Comparison of ENCODE assay signal across 20 cellular contexts in the genomic region with DNA sequence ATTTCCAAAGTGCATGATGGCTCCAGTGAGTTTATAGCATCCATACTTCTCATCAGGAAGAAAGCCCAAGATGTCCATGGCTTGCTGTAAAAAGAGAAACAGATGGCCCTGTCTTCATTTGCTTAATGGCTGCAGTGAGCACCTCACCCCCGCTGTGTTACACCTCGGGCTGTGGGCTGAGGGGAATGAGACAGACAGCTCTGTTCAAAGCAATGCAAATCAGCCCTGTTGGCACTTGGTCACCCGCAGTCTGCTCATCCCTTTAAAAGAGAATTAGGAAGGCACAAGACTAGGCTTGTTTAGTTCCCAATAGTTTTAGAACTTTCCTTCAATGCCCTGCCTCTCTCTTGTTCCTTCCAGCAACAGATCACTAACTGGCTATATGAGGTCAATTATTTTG. TPM values are rescaled to one million over a fixed set of nuclear protein-coding genes. Genes with fewer than 3 reads are reported as not detected.
DNase-seq lines count a peak whose midpoint lies in the region; ATAC-seq and TF ChIP-seq lines count a peak whose summit lies in the region.
"Had no signal": no experiment of that assay in that cellular context is flagged by ENCODE, and none has a peak within 500 bp of the region (broad histone marks: within the 10 kb centered on the region; RNA-seq: fewer than 3 reads in every experiment).

No MANE protein-coding gene starts in this region.

- WGBS in endodermal cell (ENCODE audit: insufficient coverage in 1 of 2, insufficient read length in 1 of 2), 2 experiments, result 9 to 12% methylated on average over 3 of the region's 3 CpGs

- H3K4me2 ChIP-seq in parathyroid adenoma (ENCODE audit: low read length), result no peak overlapping the region

- H3K27ac ChIP-seq in endodermal cell (ENCODE audit: low read depth, low read length), result peak overlapping the region; percentile 67
- no peak overlapping the region for H3K27ac ChIP-seq in parathyroid adenoma
- H3K27ac ChIP-seq: C4-2B, heart left ventricle, lower lobe of right lung, neutrophil, skin epidermis, VCaP had no signal

- H3K27me3 ChIP-seq in endodermal cell (ENCODE audit: control insufficient read depth, insufficient read depth, low read length, poor library complexity, severe bottlenecking), result no peaks in the 10 kb centered on the region
- H3K27me3 ChIP-seq in parathyroid adenoma (ENCODE audit: control insufficient read depth, insufficient read depth, low read length), result no peaks in the 10 kb centered on the region
- H3K27me3 ChIP-seq: heart left ventricle, neutrophil had no signal

- H3K4me1 Mint-ChIP-seq in endodermal cell, result peaks cover 16% of the 10 kb centered on the region

- H3K4me3 Mint-ChIP-seq in endodermal cell, result no peak overlapping the region
- H3K4me3 Mint-ChIP-seq: central memory CD8-positive, alpha-beta T cell had no signal

- TF ChIP-seq CTCF in endodermal cell (conservative IDR thresholded peaks at IDR 0.05) (no peak), parathyroid adenoma (IDR thresholded peaks at IDR 0.05) (no peak)

- no peaks in the 10 kb centered on the region for H3K4me1 ChIP-seq in endodermal cell (ENCODE audit: control insufficient read depth, insufficient read depth, low read length)
- peaks cover 6% of the 10 kb centered on the region for H3K4me1 ChIP-seq in parathyroid adenoma
- H3K4me1 ChIP-seq: lower lobe of right lung had no signal

- H3K36me3 ChIP-seq in endodermal cell (ENCODE audit: control insufficient read depth, insufficient read depth, low read length) (no peaks in the 10 kb centered on the region), parathyroid adenoma (ENCODE audit: control insufficient read depth, insufficient read depth, low read length) (no peaks in the 10 kb centered on the region)
- H3K36me3 ChIP-seq: heart left ventricle, lower lobe of right lung, neutrophil had no signal

- H3K4me3 ChIP-seq in endodermal cell (ENCODE audit: low read length) (no peak overlapping the region), parathyroid adenoma (ENCODE audit: low read depth, low read length) (no peak overlapping the region)
- H3K4me3 ChIP-seq: heart left ventricle, lower lobe of right lung, skin epidermis had no signal

- H3K9me3 ChIP-seq in endodermal cell (ENCODE audit: control insufficient read depth, low read length), result no peaks in the 10 kb centered on the region
- no peaks in the 10 kb centered on the region for H3K9me3 ChIP-seq in parathyroid adenoma (ENCODE audit: control insufficient read depth, low read length)
- H3K9me3 ChIP-seq: heart left ventricle, lower lobe of right lung, neutrophil had no signal

- H3K9me3 Mint-ChIP-seq in endodermal cell, result no peaks in the 10 kb centered on the region
- H3K9me3 Mint-ChIP-seq: activated naive CD4-positive, alpha-beta T cell treated with anti-CD3 and anti-CD28 coated beads, Interleukin-2, amount 50 U/mL, for 72 hours; central memory CD8-positive, alpha-beta T cell had no signal

- H2AFZ ChIP-seq in parathyroid adenoma, result peak overlapping the region; percentile 60

- H3K9ac ChIP-seq in endodermal cell (ENCODE audit: extremely low read depth, low read length, poor library complexity, severe bottlenecking) (no peak overlapping the region), parathyroid adenoma (no peak overlapping the region)

- no peaks in the 10 kb centered on the region for H3K79me2 ChIP-seq in parathyroid adenoma

- no peaks in the 10 kb centered on the region for H3K27me3 Mint-ChIP-seq in endodermal cell (ENCODE audit: insufficient read depth)
- H3K27me3 Mint-ChIP-seq: central memory CD8-positive, alpha-beta T cell had no signal

- intact Hi-C loops in head of caudate nucleus (cut with DNase I), result no loop called here

- DNase-seq in NCI-H524 treated with DMSO at 0.1 percent for 48 hours (lab: John Stamatoyannopoulos, UW) (peak; percentile 89), endodermal cell (peak; percentile 87), head of caudate nucleus (no peak)
- no peak for DNase-seq in central memory CD4-positive, alpha-beta T cell
- DNase-seq in activated T-cell treated with anti-CD3 and anti-CD28 coated beads, Interleukin-2, amount 50 U/mL, for 1 hour, result no peak
- DNase-seq: activated CD8-positive, alpha-beta memory T cell treated with anti-CD3 and anti-CD28 coated beads, Interleukin-2, amount 50 U/mL, for 48 hours; EL; erythroblast; heart left ventricle; lower lobe of right lung; NCI-H2081 had no signal

- H3K27ac Mint-ChIP-seq in endodermal cell, result no peak overlapping the region
- H3K27ac Mint-ChIP-seq: activated naive CD4-positive, alpha-beta T cell treated with anti-CD3 and anti-CD28 coated beads, Interleukin-2, amount 50 U/mL, for 72 hours had no signal

- ATAC-seq in HG02610 (IDR thresholded peaks at IDR 0.05; ENCODE audit: unreplicated experiment) (peak; percentile 46), GM21576 (IDR thresholded peaks at IDR 0.05; ENCODE audit: unreplicated experiment) (no peak)
- ATAC-seq: activated naive CD4-positive, alpha-beta T cell treated with anti-CD3 and anti-CD28 coated beads, Interleukin-2, amount 50 U/mL, for 72 hours; heart left ventricle; lower lobe of right lung had no signal

- H3K36me3 Mint-ChIP-seq in endodermal cell (ENCODE audit: low read depth), result no peaks in the 10 kb centered on the region
- H3K36me3 Mint-ChIP-seq: activated naive CD4-positive, alpha-beta T cell treated with anti-CD3 and anti-CD28 coated beads, Interleukin-2, amount 50 U/mL, for 72 hours had no signal

RNA-seq across cellular contexts. Expression of gene MYH15, which starts 25.2 kb away (rescaled TPM):
- total RNA-seq in endodermal cell, result under 1 TPM; 0.07 to 0.15 TPM
- 0.46 TPM for polyA plus RNA-seq in endodermal cell (2013, experiment 1 of 2)
- 0.21 TPM for polyA plus RNA-seq in endodermal cell (2013, experiment 2 of 2)

Comparison
In these comparisons a context has a peak if more than half of its experiments do, and no peak if none do; other contexts are left out.
1. DNase-seq: peak in NCI-H524 treated with DMSO at 0.1 percent for 48 hours (single experiment) and endodermal cell (single experiment); none in central memory CD4-positive, alpha-beta T cell (single experiment), head of caudate nucleus (0 of 42) and activated T-cell treated with anti-CD3 and anti-CD28 coated beads, Interleukin-2, amount 50 U/mL, for 1 hour (single experiment).